Comparison of ENCODE assay signal across 8 cellular contexts in the genomic region with DNA sequence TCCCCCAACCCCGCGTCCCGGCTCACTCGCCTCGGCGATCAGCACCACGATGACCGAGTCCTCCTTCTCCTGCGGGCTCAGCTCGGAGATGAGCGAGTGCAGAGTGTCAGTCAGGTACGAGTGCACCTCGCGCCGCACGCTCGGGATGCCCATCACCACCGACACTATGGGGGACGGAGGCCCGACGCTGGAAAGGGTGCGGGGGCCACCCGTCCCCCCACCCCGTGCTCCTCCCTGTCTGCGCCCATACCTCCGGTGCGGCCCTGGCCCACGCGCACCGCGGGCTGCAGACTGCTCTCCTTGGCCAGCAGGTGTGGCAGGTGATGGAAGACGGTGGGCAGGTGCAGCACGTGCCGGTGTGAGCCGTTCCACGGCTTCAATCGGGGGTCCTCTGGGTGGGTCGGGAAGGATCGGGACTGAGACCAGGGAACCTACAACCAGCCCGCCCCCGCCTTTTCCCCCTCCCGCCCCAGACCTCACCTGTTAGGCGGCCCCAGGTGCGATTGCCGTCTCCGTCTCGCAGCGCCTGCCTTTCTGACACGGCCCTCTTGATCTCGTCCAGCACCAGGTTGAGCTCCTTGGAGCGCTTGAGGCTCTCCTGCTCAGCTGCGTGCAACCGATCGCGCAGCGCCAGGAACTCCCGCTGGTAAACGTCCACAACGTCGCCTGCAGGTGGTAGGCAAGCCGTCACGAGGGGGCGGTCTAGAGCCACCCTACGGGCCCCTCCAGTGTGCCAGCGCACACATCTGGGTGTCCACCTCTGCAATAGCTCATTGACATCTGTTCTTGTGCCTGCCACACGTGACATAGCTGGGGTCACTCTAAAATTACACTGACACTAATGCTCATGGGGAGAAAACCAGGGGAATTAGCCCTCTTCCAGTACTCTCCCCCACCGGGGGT. TPM values are rescaled to one million over a fixed set of nuclear protein-coding genes. Genes with fewer than 3 reads are reported as not detected.
A peak's percentile ranks its signal among the peaks of the same experiment; 100 is the strongest.
DNase-seq lines count a peak whose midpoint lies in the region; ATAC-seq, FAIRE-seq and TF ChIP-seq lines count a peak whose summit lies in the region.

No MANE protein-coding gene starts in this region.

- peaks cover 37% of the 10 kb centered on the region for H3K4me1 ChIP-seq in CD8-positive, alpha-beta T cell (ENCODE audit: insufficient read depth, low read length)
- peaks cover 22% of the 10 kb centered on the region for H3K4me1 ChIP-seq in adipocyte (ENCODE audit: control insufficient read depth, insufficient read depth, low read length)
- peaks cover 20% of the 10 kb centered on the region for H3K4me1 ChIP-seq in keratinocyte (ENCODE audit: control insufficient read depth, extremely low read depth, insufficient read depth, low read length)

- H3K9me3 Mint-ChIP-seq in CD8-positive, alpha-beta T cell: no peaks in the 10 kb centered on the region

- peak; percentile 71 to 92 (median 81) for DNase-seq in CD8-positive, alpha-beta T cell
- DNase-seq in HFF-Myc (ENCODE audit: extremely low read depth, low read depth) (no peak), adipocyte (ENCODE audit: low read depth) (peak; percentile 47), keratinocyte (ENCODE audit: low read depth, low spot score) (no peak)
- peak; percentile 64 to 83 (median 73) for DNase-seq in stimulated activated CD4-positive, alpha-beta T cell treated with anti-CD3 and anti-CD28 coated beads, TNF-alpha, amount 100 ng/mL, for 24 hours (ENCODE audit: low read depth in 3 of 3)

- peaks cover 31% of the 10 kb centered on the region for H3K36me3 Mint-ChIP-seq in CD8-positive, alpha-beta T cell

- H3K27ac ChIP-seq in CD8-positive, alpha-beta T cell (ENCODE audit: low read depth, low read length): no peak overlapping the region
- no peak overlapping the region for H3K27ac ChIP-seq in SU-DHL-6 (ENCODE audit: low read depth, low read length)
- H3K27ac ChIP-seq in keratinocyte (ENCODE audit: control insufficient read depth, insufficient read depth, low read length): no peak overlapping the region

- H3K9me2 ChIP-seq in SU-DHL-6 (replicated peaks; ENCODE audit: insufficient read depth, low read length): no peaks in the 10 kb centered on the region

- no peaks in the 10 kb centered on the region for H3K27me3 Mint-ChIP-seq in CD8-positive, alpha-beta T cell (ENCODE audit: low read depth)

- no peak overlapping the region for H3K4me3 ChIP-seq in CD8-positive, alpha-beta T cell (ENCODE audit: low read depth, low read length)
- H3K4me3 ChIP-seq in HFF-Myc (replicated peaks; ENCODE audit: low read depth, low read length) (no peak overlapping the region), SU-DHL-6 (ENCODE audit: insufficient read depth, low read length, poor library complexity, severe bottlenecking) (no peak overlapping the region), adipocyte (ENCODE audit: low read length) (no peak overlapping the region), keratinocyte (ENCODE audit: control insufficient read depth in 2 of 3, extremely low read depth in 1 of 3, insufficient read depth in 2 of 3, low read depth in 1 of 3, low read length in 3 of 3) (no peak overlapping the region)

- peaks cover 34% of the 10 kb centered on the region for H3K4me1 Mint-ChIP-seq in CD8-positive, alpha-beta T cell (ENCODE audit: low read depth)

- peak; percentile 80 for TF ChIP-seq CTCF in CD8-positive, alpha-beta T cell (IDR thresholded peaks at IDR 0.05)
- peak; percentile 63 for TF ChIP-seq CTCF in HFF-Myc (IDR thresholded peaks at IDR 0.05; ENCODE audit: low read depth, low read length, missing control alignments)
- TF ChIP-seq CTCF in SU-DHL-6 (IDR thresholded peaks at IDR 0.05; ENCODE audit: insufficient read depth, low read length, poor library complexity, severe bottlenecking): peak; percentile 54
- peak in 2 of 3 experiments; percentile 71 to 76 for TF ChIP-seq CTCF in keratinocyte (optimal IDR thresholded peaks at IDR 0.05 in 1 of 3, IDR thresholded peaks at IDR 0.05 in 1 of 3, conservative IDR thresholded peaks at IDR 0.05 in 1 of 3; ENCODE audit: extremely low read depth in 1 of 3, insufficient read depth in 2 of 3, low read length in 3 of 3)

- no peak overlapping the region for H3K4me2 ChIP-seq in SU-DHL-6 (ENCODE audit: low read depth, low read length, poor library complexity, severe bottlenecking)
- no peak overlapping the region for H3K4me2 ChIP-seq in keratinocyte (ENCODE audit: control insufficient read depth, extremely low read depth, insufficient read depth, low read depth, low read length)

- H3K27ac Mint-ChIP-seq in CD8-positive, alpha-beta T cell: no peak overlapping the region

- no peaks in the 10 kb centered on the region for H3K9me3 ChIP-seq in CD8-positive, alpha-beta T cell (ENCODE audit: low read length)
- no peaks in the 10 kb centered on the region for H3K9me3 ChIP-seq in SU-DHL-6 (ENCODE audit: insufficient read depth, low read length)
- no peaks in the 10 kb centered on the region for H3K9me3 ChIP-seq in adipocyte (ENCODE audit: control insufficient read depth, low read length)
- H3K9me3 ChIP-seq in keratinocyte (ENCODE audit: control insufficient read depth, low read depth, low read length): no peaks in the 10 kb centered on the region

- H4K20me1 ChIP-seq in SU-DHL-6 (ENCODE audit: low read depth, low read length) (no peaks in the 10 kb centered on the region), keratinocyte (ENCODE audit: control insufficient read depth, extremely low read depth, insufficient read depth, low read length) (peaks cover 6% of the 10 kb centered on the region)

- POLR2A ChIA-PET in CD8-positive, alpha-beta T cell (lab: Charles Lee): interaction anchor here (0.8 to 1.6 kb wide), 6 partner anchors 19 to 105 kb away, joined by 3 to 6 read pairs (median 4); partner anchors contain the start of genes MRNIP and SQSTM1

- H2AFZ ChIP-seq in SU-DHL-6 (ENCODE audit: low read depth, low read length, severe bottlenecking) (no peak overlapping the region), keratinocyte (ENCODE audit: control insufficient read depth, low read length) (no peak overlapping the region)

- H3K79me2 ChIP-seq in SU-DHL-6 (ENCODE audit: insufficient read depth, low read length) (no peaks in the 10 kb centered on the region; the same call in 1 of the 2 replicates), keratinocyte (ENCODE audit: control insufficient read depth, insufficient read depth, low read length) (peaks cover 33% of the 10 kb centered on the region)

- H3K9me1 ChIP-seq in keratinocyte (ENCODE audit: control insufficient read depth, extremely low read depth, insufficient read depth, low read length): no peaks in the 10 kb centered on the region

- H3K4me3 Mint-ChIP-seq in CD8-positive, alpha-beta T cell: peak overlapping the region; percentile 19

- H3K9ac ChIP-seq in SU-DHL-6 (ENCODE audit: low read length): no peak overlapping the region
- no peak overlapping the region for H3K9ac ChIP-seq in adipocyte (ENCODE audit: low read length)
- no peak overlapping the region for H3K9ac ChIP-seq in keratinocyte (ENCODE audit: control insufficient read depth, extremely low read depth, insufficient read depth, low read length)

- CTCF ChIA-PET in CD8-positive, alpha-beta T cell (lab: Charles Lee): interaction anchor here (0.6 to 1.8 kb wide), 44 partner anchors 8 to 291 kb away, joined by 3 to 13 read pairs (median 4); partner anchors contain the start of genes LTC4S, MAML1, SQSTM1 and TBC1D9B

- intact Hi-C loops in CD8-positive, alpha-beta T cell (cut with DNase I, micrococcal nuclease): loop anchor here (1.0 to 10.0 kb wide), 7 partner anchors 36 to 289 kb away; partner anchors contain the start of genes MRNIP (in 2 of the 2) and TBC1D9B (in 1 of the 2)

- no peaks in the 10 kb centered on the region for H3F3A ChIP-seq in SU-DHL-6 (ENCODE audit: insufficient read depth)

- no peaks in the 10 kb centered on the region for H3K27me3 ChIP-seq in CD8-positive, alpha-beta T cell (ENCODE audit: insufficient read depth, low read length)
- H3K27me3 ChIP-seq in SU-DHL-6 (ENCODE audit: low read length) (no peaks in the 10 kb centered on the region), adipocyte (replicated peaks; ENCODE audit: control insufficient read depth, insufficient read depth, low read length) (no peaks in the 10 kb centered on the region), keratinocyte (ENCODE audit: control insufficient read depth, extremely low read depth, insufficient read depth, low read length) (no peaks in the 10 kb centered on the region)

- peak; percentile 67 for FAIRE-seq in keratinocyte (lab: Jason Lieb, UNC)

- peaks cover 5% of the 10 kb centered on the region for H3K36me3 ChIP-seq in CD8-positive, alpha-beta T cell (ENCODE audit: insufficient read depth, low read length)
- no peaks in the 10 kb centered on the region for H3K36me3 ChIP-seq in SU-DHL-6 (ENCODE audit: low read length)
- peaks cover 37% of the 10 kb centered on the region for H3K36me3 ChIP-seq in adipocyte (ENCODE audit: control insufficient read depth, insufficient read depth, low read length, severe bottlenecking)
- H3K36me3 ChIP-seq in keratinocyte (ENCODE audit: control insufficient read depth in 2 of 2, extremely low read depth in 1 of 2, insufficient read depth in 2 of 2, low read length in 2 of 2): peaks cover 25 to 36% of the 10 kb centered on the region in 2 experiments

- dilution Hi-C loops in keratinocyte (cut with MboI; ENCODE audit: extremely low pct_ligation_motif_present, low sequenced_read_pairs): no loop called here

- ATAC-seq in CD8-positive, alpha-beta T cell: peak; percentile 69
- ATAC-seq in HG03378 (IDR thresholded peaks at IDR 0.05; ENCODE audit: unreplicated experiment) (no peak), HG03175 (IDR thresholded peaks at IDR 0.05; ENCODE audit: unreplicated experiment) (no peak)

RNA-seq across cellular contexts. Expression of gene MGAT4B, which starts 5.1 kb away (rescaled TPM):
- 100 to 1,000 TPM; 113 to 126 TPM for total RNA-seq in CD8-positive, alpha-beta T cell
- polyA plus RNA-seq in keratinocyte: 69.8 to 173 TPM (median 89.1 TPM) in 3 replicates
- 177 TPM for polyA plus RNA-seq in keratinocyte (2011; ENCODE audit: low read depth)
- 126 and 152 TPM in 2 replicates for polyA plus RNA-seq in keratinocyte (2011; cell fraction: cytosol; rRNA removed)
- 227 and 261 TPM in 2 replicates for polyA plus RNA-seq in keratinocyte (2011; cell fraction: nucleus; rRNA removed)
- 106 and 109 TPM in 2 replicates for polyA plus RNA-seq in keratinocyte (2012; ENCODE audit: low replicate concordance)
- polyA minus RNA-seq in keratinocyte: 108 to 245 TPM (median 131 TPM) in 3 replicates
- polyA minus RNA-seq in keratinocyte (2011; cell fraction: cytosol; rRNA and poly(A)+ RNA removed): 213 TPM
- 109 and 127 TPM in 2 replicates for polyA minus RNA-seq in keratinocyte (2011; cell fraction: nucleus; rRNA and poly(A)+ RNA removed)

RNA-seq across cellular contexts. Expression of gene LTC4S, which starts 7.8 kb away (rescaled TPM):
- total RNA-seq in CD8-positive, alpha-beta T cell: 1 to 10 TPM; 3.2 to 4.8 TPM
- 0.30 TPM in 1 of 3 replicates, not detected in the others for polyA plus RNA-seq in keratinocyte
- not detected for polyA plus RNA-seq in keratinocyte (2011; ENCODE audit: low read depth)
- 0.27 TPM in 1 of 2 replicates, not detected in the other for polyA plus RNA-seq in keratinocyte (2011; cell fraction: cytosol; rRNA removed)
- not detected in 2 replicates for polyA plus RNA-seq in keratinocyte (2011; cell fraction: nucleus; rRNA removed)
- 0.32 and 0.61 TPM in 2 replicates for polyA plus RNA-seq in keratinocyte (2012; ENCODE audit: low replicate concordance)
- not detected in 3 replicates for polyA minus RNA-seq in keratinocyte
- not detected for polyA minus RNA-seq in keratinocyte (2011; cell fraction: cytosol; rRNA and poly(A)+ RNA removed)
- polyA minus RNA-seq in keratinocyte (2011; cell fraction: nucleus; rRNA and poly(A)+ RNA removed): not detected in 2 replicates

RNA-seq across cellular contexts. Expression of gene SQSTM1, which starts 19.1 kb away (rescaled TPM):
- total RNA-seq in CD8-positive, alpha-beta T cell: 100 to 1,000 TPM; 398 to 438 TPM
- 75.7 to 170 TPM (median 116 TPM) in 3 replicates for polyA plus RNA-seq in keratinocyte
- polyA plus RNA-seq in keratinocyte (2011; ENCODE audit: low read depth): 213 TPM
- 114 and 159 TPM in 2 replicates for polyA plus RNA-seq in keratinocyte (2011; cell fraction: cytosol; rRNA removed)
- polyA plus RNA-seq in keratinocyte (2011; cell fraction: nucleus; rRNA removed): 252 and 279 TPM in 2 replicates
- polyA plus RNA-seq in keratinocyte (2012; ENCODE audit: low replicate concordance): 242 and 584 TPM in 2 replicates
- 75.7 to 129 TPM (median 109 TPM) in 3 replicates for polyA minus RNA-seq in keratinocyte
- 346 TPM for polyA minus RNA-seq in keratinocyte (2011; cell fraction: cytosol; rRNA and poly(A)+ RNA removed)
- 576 and 665 TPM in 2 replicates for polyA minus RNA-seq in keratinocyte (2011; cell fraction: nucleus; rRNA and poly(A)+ RNA removed)

RNA-seq across cellular contexts. Expression of gene MRNIP, which starts 57.1 kb away (rescaled TPM):
- total RNA-seq in CD8-positive, alpha-beta T cell: 10 to 100 TPM; 30.0 to 38.5 TPM
- 12.3 to 19.9 TPM (median 14.9 TPM) in 3 replicates for polyA plus RNA-seq in keratinocyte
- 10.0 TPM for polyA plus RNA-seq in keratinocyte (2011; ENCODE audit: low read depth)
- polyA plus RNA-seq in keratinocyte (2011; cell fraction: cytosol; rRNA removed): 5.1 and 5.7 TPM in 2 replicates
- polyA plus RNA-seq in keratinocyte (2011; cell fraction: nucleus; rRNA removed): 97.9 and 116 TPM in 2 replicates
- 10.0 and 27.9 TPM in 2 replicates for polyA plus RNA-seq in keratinocyte (2012; ENCODE audit: low replicate concordance)
- polyA minus RNA-seq in keratinocyte: 7.6 to 12.9 TPM (median 12.3 TPM) in 3 replicates
- 3.3 TPM for polyA minus RNA-seq in keratinocyte (2011; cell fraction: cytosol; rRNA and poly(A)+ RNA removed)
- polyA minus RNA-seq in keratinocyte (2011; cell fraction: nucleus; rRNA and poly(A)+ RNA removed): 9.5 and 21.6 TPM in 2 replicates

Comparison
In these comparisons a context has a peak if more than half of its experiments do, and no peak if none do; other contexts are left out.
1. DNase-seq: peak in CD8-positive, alpha-beta T cell (7 of 7), adipocyte (single experiment) and stimulated activated CD4-positive, alpha-beta T cell treated with anti-CD3 and anti-CD28 coated beads, TNF-alpha, amount 100 ng/mL, for 24 hours (3 of 3); none in HFF-Myc (single experiment) and keratinocyte (single experiment).
2. Peak in every context shown above with its lines, with median percentiles within 50 percentile points of each other: CTCF ChIP-seq.